8 cellular contexts compared by ENCODE assay signal in the genomic region with DNA sequence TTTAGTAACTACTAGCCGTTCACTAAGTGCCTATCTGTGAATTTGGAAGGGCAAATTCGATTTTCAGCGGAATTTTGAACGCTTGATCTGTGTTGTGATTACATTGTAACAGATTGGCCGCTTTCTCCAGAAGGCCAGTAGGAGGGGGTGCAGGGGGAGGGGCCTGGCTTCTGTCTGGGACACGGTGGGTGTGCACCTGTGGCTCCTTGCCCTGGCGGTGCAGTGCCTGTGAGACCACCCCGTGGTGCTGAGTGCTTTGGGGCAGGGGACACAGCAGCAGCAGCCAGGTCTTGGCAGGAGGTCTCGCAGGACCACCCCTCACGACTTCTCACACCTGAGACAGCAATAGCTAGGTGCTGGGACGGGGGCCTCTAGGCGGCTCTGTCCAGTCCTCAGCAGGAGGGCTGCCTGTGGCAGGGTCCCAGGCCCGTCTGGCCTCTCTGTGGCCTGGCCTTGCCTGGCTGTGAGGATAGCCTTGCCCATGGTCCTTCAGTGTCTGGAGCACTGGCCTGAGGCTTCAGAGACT. TPM values are rescaled to one million over a fixed set of nuclear protein-coding genes. Genes with fewer than 3 reads are reported as not detected.
DNase-seq lines count a peak whose midpoint lies in the region; ATAC-seq, FAIRE-seq and TF ChIP-seq lines count a peak whose summit lies in the region.

No MANE protein-coding gene starts in this region.

- H3K27me3 ChIP-seq in GM12878 (replicated peaks in 1 of 2; ENCODE audit: control insufficient read depth in 2 of 2, insufficient read depth in 2 of 2, low read length in 1 of 2) (no peaks in the 10 kb centered on the region), lower lobe of right lung (ENCODE audit: low read depth) (no peaks in the 10 kb centered on the region), upper lobe of left lung (no peaks in the 10 kb centered on the region)

- RAD21 ChIA-PET in GM12878 (lab: Charles Lee; ENCODE audit: unreplicated experiment) = no interaction called here

- peaks cover 35% of the 10 kb centered on the region for H3K4me1 Mint-ChIP-seq in activated naive CD4-positive, alpha-beta T cell treated with anti-CD3 and anti-CD28 coated beads for 36 hours (ENCODE audit: low read depth)

- no peak for TF ChIP-seq EP300 in GM12878 (IDR thresholded peaks at IDR 0.05; ENCODE audit: borderline replicate concordance in 1 of 2, control insufficient read depth in 1 of 2, low read depth in 2 of 2, low read length in 2 of 2)
- TF ChIP-seq EP300 in upper lobe of left lung (IDR thresholded peaks at IDR 0.05) = no peak

- peaks cover 52% of the 10 kb centered on the region for H3K79me2 ChIP-seq in GM12878 (ENCODE audit: control insufficient read depth, insufficient read depth, low read length)

- H3K36me3 ChIP-seq in GM12878 (ENCODE audit: control insufficient read depth in 2 of 2, insufficient read depth in 2 of 2, low read length in 1 of 2) = peaks cover 9 to 31% of the 10 kb centered on the region in 2 experiments
- H3K36me3 ChIP-seq in lower lobe of right lung = peaks cover 39% of the 10 kb centered on the region
- peaks cover 19 to 38% (median 32%) of the 10 kb centered on the region in 4 donors for H3K36me3 ChIP-seq in upper lobe of left lung

- peak overlapping the region; percentile 52 for H3K27ac ChIP-seq in GM12878 (ENCODE audit: control insufficient read depth, insufficient read depth)
- peak overlapping the region; percentile 32 for H3K27ac ChIP-seq in lower lobe of right lung
- H3K27ac ChIP-seq in upper lobe of left lung = peak overlapping the region in 3 of 4 donors; percentile 2 to 98 (median 69)

- peak overlapping the region; percentile 97 for H3K4me2 ChIP-seq in GM12878 (ENCODE audit: control insufficient read depth, insufficient read depth)

- H3K27me3 Mint-ChIP-seq in activated naive CD4-positive, alpha-beta T cell treated with anti-CD3 and anti-CD28 coated beads for 36 hours (ENCODE audit: low read depth) = no peaks in the 10 kb centered on the region

- CTCF ChIA-PET in activated naive CD4-positive, alpha-beta T cell treated with anti-CD3 and anti-CD28 coated beads for 36 hours (lab: Charles Lee) = no interaction called here
- CTCF ChIA-PET in GM12878 (lab: Yijun Ruan, JAX) = no interaction called here

- intact Hi-C loops in activated naive CD4-positive, alpha-beta T cell treated with anti-CD3 and anti-CD28 coated beads for 36 hours (cut with micrococcal nuclease) = loop anchor here (5.0 kb wide), 1 partner anchor 846 kb away; a partner anchor contains a TSS
- intact Hi-C loops in GM12878 (cut with micrococcal nuclease; ENCODE audit: unreplicated experiment) (no loop called here), lower lobe of right lung (cut with DNase I) (no loop called here)

- DNase-seq in activated naive CD4-positive, alpha-beta T cell treated with anti-CD3 and anti-CD28 coated beads for 36 hours = no peak
- no peak for DNase-seq in activated naive CD4-positive, alpha-beta T cell treated with anti-CD3 and anti-CD28 coated beads, Interleukin-2, amount 50 U/mL, for 16 hours
- DNase-seq in GM12878 (ENCODE audit: low read depth, low spot score) = no peak
- DNase-seq in lower lobe of right lung = no peak
- DNase-seq in upper lobe of left lung = no peak
- DNase-seq in SKM-1 (lab: John Stamatoyannopoulos, UW; ENCODE audit: unreplicated experiment) = no peak
- DNase-seq in NCI-H146 treated with DMSO at 0.1 percent for 48 hours (lab: John Stamatoyannopoulos, UW; ENCODE audit: unreplicated experiment) = no peak

- H3K9ac ChIP-seq in GM12878 (ENCODE audit: control insufficient read depth, insufficient read depth, low read length) = peak overlapping the region; percentile 100

- FAIRE-seq in GM12878 (lab: Jason Lieb, UNC) = no peak

- TF ChIP-seq POLR2A in GM12878 (IDR thresholded peaks at IDR 0.05; ENCODE audit: low read depth, low read length) = no peak; the same call in 1 of the 2 replicates
- TF ChIP-seq POLR2A in upper lobe of left lung (IDR thresholded peaks at IDR 0.05) = no peak

- BruUV-seq in GM12878 (replicated peaks; lab: Mats Ljungman, UMichigan) = no TSS peak

- peaks cover 35% of the 10 kb centered on the region for H4K20me1 ChIP-seq in GM12878 (ENCODE audit: control insufficient read depth, insufficient read depth)

- H3K4me1 ChIP-seq in GM12878 (ENCODE audit: control insufficient read depth, insufficient read depth, low read length) (peaks cover 7% of the 10 kb centered on the region), lower lobe of right lung (peaks cover 28% of the 10 kb centered on the region), upper lobe of left lung (peaks cover 31 to 47% (median 32%) of the 10 kb centered on the region in 4 donors)

- TF ChIP-seq CTCF in GM12878 (IDR thresholded peaks at IDR 0.05 in 2 of 3, conservative IDR thresholded peaks at IDR 0.05 in 1 of 3; ENCODE audit: control insufficient read depth in 2 of 3, extremely low read depth in 1 of 3, insufficient read depth in 1 of 3, low read depth in 3 of 3, low read length in 3 of 3) (no peak), lower lobe of right lung (IDR thresholded peaks at IDR 0.05) (no peak), upper lobe of left lung (IDR thresholded peaks at IDR 0.05) (no peak)

- no peak for ATAC-seq in GM12878
- no peak for ATAC-seq in lower lobe of right lung
- no peak for ATAC-seq in upper lobe of left lung (ENCODE audit: low FRiP score in 2 of 2)
- no peak for ATAC-seq in GM18870 (IDR thresholded peaks at IDR 0.05; ENCODE audit: unreplicated experiment)

- H3K4me3 Mint-ChIP-seq in activated naive CD4-positive, alpha-beta T cell treated with anti-CD3 and anti-CD28 coated beads for 36 hours = peak overlapping the region; percentile 94

- SMC1A ChIA-PET in GM12878 (lab: Charles Lee; ENCODE audit: uncharacterized antibody, unreplicated experiment) = no interaction called here

- no peak overlapping the region for H2AFZ ChIP-seq in GM12878 (ENCODE audit: control insufficient read depth, low read depth, low read length)

- in situ Hi-C loops in GM12878 (cut with MboI) = no loop called here

- 5% methylated on average over 13 of the region's 13 CpGs for WGBS in GM12878 (ENCODE audit: insufficient coverage, insufficient replicate concordance, low lambda C conversion rate, missing lambda C conversion rate)
- WGBS in upper lobe of left lung, 2 donors = 9 to 15% methylated on average over 5 to 12 of the region's 13 CpGs

- H3K27ac Mint-ChIP-seq in activated naive CD4-positive, alpha-beta T cell treated with anti-CD3 and anti-CD28 coated beads for 36 hours = peak overlapping the region; percentile 94

- H3K4me3 ChIP-seq in GM12878 (peak overlapping the region; percentile 93), lower lobe of right lung (peak overlapping the region; percentile 79), upper lobe of left lung (peak overlapping the region; percentile 81 to 91 (median 84))

- no peaks in the 10 kb centered on the region for H3K9me3 Mint-ChIP-seq in activated naive CD4-positive, alpha-beta T cell treated with anti-CD3 and anti-CD28 coated beads for 36 hours

- POLR2A ChIA-PET in GM12878 (lab: Charles Lee) = interaction anchor here (0.5 to 0.6 kb wide), 2 partner anchors 442 to 910 kb away, joined by 3 read pairs; a partner anchor contains a TSS

- H3K9me3 ChIP-seq in GM12878 (replicated peaks; ENCODE audit: control insufficient read depth, insufficient read depth, low read length) (no peaks in the 10 kb centered on the region), lower lobe of right lung (no peaks in the 10 kb centered on the region), upper lobe of left lung (no peaks in the 10 kb centered on the region)

- peaks cover 35% of the 10 kb centered on the region for H3K36me3 Mint-ChIP-seq in activated naive CD4-positive, alpha-beta T cell treated with anti-CD3 and anti-CD28 coated beads for 36 hours (ENCODE audit: low read depth)

- TF ChIP-seq RAD21 in GM12878 (IDR thresholded peaks at IDR 0.05; ENCODE audit: insufficient read depth, low read depth, low read length) = no peak

RNA-seq across cellular contexts. Expression of a gene that starts 1.8 kb away (rescaled TPM):
- total RNA-seq in activated naive CD4-positive, alpha-beta T cell treated with anti-CD3 and anti-CD28 coated beads for 36 hours = 100 to 1,000 TPM; 273 to 297 TPM
- 139 and 148 TPM in 2 replicates for total RNA-seq in GM12878 (2013; cell fraction: nucleolus; rRNA removed)
- total RNA-seq in GM12878 (2014; rRNA removed) (65.2 and 69.3 TPM in 2 replicates), GM12878 (2014; rRNA removed; fragmentation: Illumina TruSeq; extraction: Trizol) (92.2 and 104 TPM in 2 replicates), GM12878 (2021) (180 and 210 TPM in 2 replicates), lower lobe of right lung (93.4 TPM), upper lobe of left lung (100 to 1,000 TPM in 1 of 6 donors, 10 to 100 TPM in 5; 51.4 to 113 (median 92.0) TPM)
- 82.4 TPM for polyA plus RNA-seq in GM12878 (2011; ENCODE audit: low read depth)
- polyA plus RNA-seq in GM12878 (2011; rRNA removed) (181 and 188 TPM in 2 replicates), GM12878 (2014; fragmentation: Illumina TruSeq; extraction: Trizol) (243 and 265 TPM in 2 replicates), GM12878 (2014; fragmentation: Nextera tagmentation; extraction: Ambion mirVana) (10 to 100 TPM; 47.5 to 51.5 TPM), GM12878 (2014; rRNA removed) (203 and 205 TPM in 2 replicates), GM12878 (2016; fragmentation: Nextera tagmentation; extraction: Ambion mirVana) (100 to 1,000 TPM; 200 to 204 TPM)
- polyA plus RNA-seq in GM12878 (2011; cell fraction: cytosol; rRNA removed) = 110 and 129 TPM in 2 replicates
- 167 and 229 TPM in 2 replicates for polyA plus RNA-seq in GM12878 (2011; cell fraction: nucleus; rRNA removed)
- 115 and 125 TPM in 2 replicates for polyA plus RNA-seq in GM12878 (2012)
- polyA minus RNA-seq in GM12878 (2011; rRNA and poly(A)+ RNA removed) = 94.4 and 94.6 TPM in 2 replicates
- 48.2 and 58.6 TPM in 2 replicates for polyA minus RNA-seq in GM12878 (2011; cell fraction: cytosol; rRNA and poly(A)+ RNA removed)
- 56.3 and 111 TPM in 2 replicates for polyA minus RNA-seq in GM12878 (2011; cell fraction: nucleus; rRNA and poly(A)+ RNA removed)

RNA-seq across cellular contexts. Expression of a gene that starts 22.2 kb away (rescaled TPM):
- under 1 TPM; 0.10 to 0.37 TPM for total RNA-seq in activated naive CD4-positive, alpha-beta T cell treated with anti-CD3 and anti-CD28 coated beads for 36 hours
- total RNA-seq in GM12878 (2013; cell fraction: nucleolus; rRNA removed) = 0.37 and 0.44 TPM in 2 replicates
- total RNA-seq in GM12878 (2014; rRNA removed) (0.17 TPM in 1 of 2 replicates, not detected in the other), GM12878 (2014; rRNA removed; fragmentation: Illumina TruSeq; extraction: Trizol) (not detected in 2 replicates), GM12878 (2021) (0.56 and 0.58 TPM in 2 replicates), lower lobe of right lung (8.4 TPM), upper lobe of left lung (10 to 100 TPM in 3 of 6 donors, 1 to 10 TPM in 3; 3.2 to 57.6 (median 11.5) TPM)
- 0.35 TPM for polyA plus RNA-seq in GM12878 (2011; ENCODE audit: low read depth)
- polyA plus RNA-seq in GM12878 (2011; rRNA removed) (0.03 and 0.16 TPM in 2 replicates), GM12878 (2014; fragmentation: Illumina TruSeq; extraction: Trizol) (0.03 TPM in 1 of 2 replicates, not detected in the other), GM12878 (2014; fragmentation: Nextera tagmentation; extraction: Ambion mirVana) (not detected), GM12878 (2014; rRNA removed) (0.56 TPM in 2 replicates), GM12878 (2016; fragmentation: Nextera tagmentation; extraction: Ambion mirVana) (under 1 TPM; 0.14 to 0.31 TPM)
- 0.03 and 0.15 TPM in 2 replicates for polyA plus RNA-seq in GM12878 (2011; cell fraction: cytosol; rRNA removed)
- 0.99 and 1.3 TPM in 2 replicates for polyA plus RNA-seq in GM12878 (2011; cell fraction: nucleus; rRNA removed)
- 0.70 and 1.6 TPM in 2 replicates for polyA plus RNA-seq in GM12878 (2012)
- not detected in 2 replicates for polyA minus RNA-seq in GM12878 (2011; rRNA and poly(A)+ RNA removed)
- polyA minus RNA-seq in GM12878 (2011; cell fraction: cytosol; rRNA and poly(A)+ RNA removed) = not detected in 2 replicates
- 0.19 and 0.48 TPM in 2 replicates for polyA minus RNA-seq in GM12878 (2011; cell fraction: nucleus; rRNA and poly(A)+ RNA removed)

RNA-seq across cellular contexts. Expression of a gene that starts 40.4 kb away (rescaled TPM):
- 10 to 100 TPM; 48.5 to 50.7 TPM for total RNA-seq in activated naive CD4-positive, alpha-beta T cell treated with anti-CD3 and anti-CD28 coated beads for 36 hours
- 6.0 and 6.3 TPM in 2 replicates for total RNA-seq in GM12878 (2013; cell fraction: nucleolus; rRNA removed)
- total RNA-seq in GM12878 (2014; rRNA removed) = 72.7 and 73.7 TPM in 2 replicates
- 20.9 and 23.4 TPM in 2 replicates for total RNA-seq in GM12878 (2014; rRNA removed; fragmentation: Illumina TruSeq; extraction: Trizol)
- total RNA-seq in GM12878 (2021) = 66.1 and 67.6 TPM in 2 replicates
- 7.7 TPM for polyA plus RNA-seq in GM12878 (2011; ENCODE audit: low read depth)
- 12.3 and 26.2 TPM in 2 replicates for polyA plus RNA-seq in GM12878 (2011; rRNA removed)
- polyA plus RNA-seq in GM12878 (2011; cell fraction: cytosol; rRNA removed) = 37.2 and 58.2 TPM in 2 replicates
- 25.4 and 32.3 TPM in 2 replicates for polyA plus RNA-seq in GM12878 (2011; cell fraction: nucleus; rRNA removed)
- polyA plus RNA-seq in GM12878 (2012) = 36.1 and 41.1 TPM in 2 replicates
- polyA plus RNA-seq in GM12878 (2014; fragmentation: Illumina TruSeq; extraction: Trizol) = 0.81 and 9.9 TPM in 2 replicates
- polyA plus RNA-seq in GM12878 (2014; fragmentation: Nextera tagmentation; extraction: Ambion mirVana) = 10 to 100 TPM in 1 of 2 experiments, 1 to 10 TPM in 1; 3.4 to 11.2 TPM
- 72.2 and 86.1 TPM in 2 replicates for polyA plus RNA-seq in GM12878 (2014; rRNA removed)
- 100 to 1,000 TPM; 101 to 108 TPM for polyA plus RNA-seq in GM12878 (2016; fragmentation: Nextera tagmentation; extraction: Ambion mirVana)
- polyA minus RNA-seq in GM12878 (2011; rRNA and poly(A)+ RNA removed) = 5.3 and 22.8 TPM in 2 replicates
- polyA minus RNA-seq in GM12878 (2011; cell fraction: cytosol; rRNA and poly(A)+ RNA removed) = 16.0 and 19.3 TPM in 2 replicates
- polyA minus RNA-seq in GM12878 (2011; cell fraction: nucleus; rRNA and poly(A)+ RNA removed) = 6.5 and 9.8 TPM in 2 replicates
- total RNA-seq in lower lobe of right lung = 39.5 TPM
- 10 to 100 TPM; 55.6 to 74.5 (median 65.1) TPM for total RNA-seq in upper lobe of left lung

RNA-seq across cellular contexts. Expression of a gene that starts 40.5 kb away (rescaled TPM):
- 10 to 100 TPM; 15.9 to 17.3 TPM for total RNA-seq in activated naive CD4-positive, alpha-beta T cell treated with anti-CD3 and anti-CD28 coated beads for 36 hours
- 14.1 and 16.1 TPM in 2 replicates for total RNA-seq in GM12878 (2013; cell fraction: nucleolus; rRNA removed)
- total RNA-seq in GM12878 (2014; rRNA removed) = 19.8 and 21.9 TPM in 2 replicates
- 10.7 TPM in 2 replicates for total RNA-seq in GM12878 (2014; rRNA removed; fragmentation: Illumina TruSeq; extraction: Trizol)
- total RNA-seq in GM12878 (2021) = 23.6 and 25.3 TPM in 2 replicates
- polyA plus RNA-seq in GM12878 (2011; ENCODE audit: low read depth) = 8.7 TPM
- polyA plus RNA-seq in GM12878 (2011; rRNA removed) = 9.5 and 19.9 TPM in 2 replicates
- 27.0 and 37.0 TPM in 2 replicates for polyA plus RNA-seq in GM12878 (2011; cell fraction: cytosol; rRNA removed)
- polyA plus RNA-seq in GM12878 (2011; cell fraction: nucleus; rRNA removed) = 63.8 and 81.0 TPM in 2 replicates
- 21.9 and 23.7 TPM in 2 replicates for polyA plus RNA-seq in GM12878 (2012)
- polyA plus RNA-seq in GM12878 (2014; fragmentation: Illumina TruSeq; extraction: Trizol) = 2.5 and 7.9 TPM in 2 replicates
- polyA plus RNA-seq in GM12878 (2014; fragmentation: Nextera tagmentation; extraction: Ambion mirVana) = 1 to 10 TPM in 1 of 2 experiments, under 1 TPM in 1; 0.80 to 2.4 TPM
- polyA plus RNA-seq in GM12878 (2014; rRNA removed) = 29.9 and 36.9 TPM in 2 replicates
- 10 to 100 TPM; 25.9 to 32.6 TPM for polyA plus RNA-seq in GM12878 (2016; fragmentation: Nextera tagmentation; extraction: Ambion mirVana)
- 7.9 and 8.0 TPM in 2 replicates for polyA minus RNA-seq in GM12878 (2011; rRNA and poly(A)+ RNA removed)
- polyA minus RNA-seq in GM12878 (2011; cell fraction: cytosol; rRNA and poly(A)+ RNA removed) = 7.3 and 8.2 TPM in 2 replicates
- 6.5 and 16.5 TPM in 2 replicates for polyA minus RNA-seq in GM12878 (2011; cell fraction: nucleus; rRNA and poly(A)+ RNA removed)
- total RNA-seq in lower lobe of right lung = 89.5 TPM
- total RNA-seq in upper lobe of left lung = 100 to 1,000 TPM in 1 of 6 donors, 10 to 100 TPM in 5; 32.8 to 106 (median 93.0) TPM

RNA-seq across cellular contexts. Expression of a gene that starts 55.4 kb away (rescaled TPM):
- not detected for total RNA-seq in activated naive CD4-positive, alpha-beta T cell treated with anti-CD3 and anti-CD28 coated beads for 36 hours
- total RNA-seq in GM12878 (2013; cell fraction: nucleolus; rRNA removed) = not detected in 2 replicates
- total RNA-seq in GM12878 (2014; rRNA removed) = not detected in 2 replicates
- not detected in 2 replicates for total RNA-seq in GM12878 (2014; rRNA removed; fragmentation: Illumina TruSeq; extraction: Trizol)
- total RNA-seq in GM12878 (2021) = not detected in 2 replicates
- not detected for polyA plus RNA-seq in GM12878 (2011; ENCODE audit: low read depth)
- polyA plus RNA-seq in GM12878 (2011; rRNA removed) = not detected in 2 replicates
- not detected in 2 replicates for polyA plus RNA-seq in GM12878 (2011; cell fraction: cytosol; rRNA removed)
- not detected in 2 replicates for polyA plus RNA-seq in GM12878 (2011; cell fraction: nucleus; rRNA removed)
- not detected in 2 replicates for polyA plus RNA-seq in GM12878 (2012)
- polyA plus RNA-seq in GM12878 (2014; fragmentation: Illumina TruSeq; extraction: Trizol) = not detected in 2 replicates
- not detected for polyA plus RNA-seq in GM12878 (2014; fragmentation: Nextera tagmentation; extraction: Ambion mirVana)
- polyA plus RNA-seq in GM12878 (2014; rRNA removed) = not detected in 2 replicates
- polyA plus RNA-seq in GM12878 (2016; fragmentation: Nextera tagmentation; extraction: Ambion mirVana) = not detected
- not detected in 2 replicates for polyA minus RNA-seq in GM12878 (2011; rRNA and poly(A)+ RNA removed)
- polyA minus RNA-seq in GM12878 (2011; cell fraction: cytosol; rRNA and poly(A)+ RNA removed) = not detected in 2 replicates
- not detected in 2 replicates for polyA minus RNA-seq in GM12878 (2011; cell fraction: nucleus; rRNA and poly(A)+ RNA removed)
- total RNA-seq in lower lobe of right lung = 9.6 TPM
- total RNA-seq in upper lobe of left lung = 10 to 100 TPM in 2 of 6 donors, 1 to 10 TPM in 4; 1.3 to 14.0 (median 6.4) TPM
